ENCODE assay signal across 13 cellular contexts in the genomic region with DNA sequence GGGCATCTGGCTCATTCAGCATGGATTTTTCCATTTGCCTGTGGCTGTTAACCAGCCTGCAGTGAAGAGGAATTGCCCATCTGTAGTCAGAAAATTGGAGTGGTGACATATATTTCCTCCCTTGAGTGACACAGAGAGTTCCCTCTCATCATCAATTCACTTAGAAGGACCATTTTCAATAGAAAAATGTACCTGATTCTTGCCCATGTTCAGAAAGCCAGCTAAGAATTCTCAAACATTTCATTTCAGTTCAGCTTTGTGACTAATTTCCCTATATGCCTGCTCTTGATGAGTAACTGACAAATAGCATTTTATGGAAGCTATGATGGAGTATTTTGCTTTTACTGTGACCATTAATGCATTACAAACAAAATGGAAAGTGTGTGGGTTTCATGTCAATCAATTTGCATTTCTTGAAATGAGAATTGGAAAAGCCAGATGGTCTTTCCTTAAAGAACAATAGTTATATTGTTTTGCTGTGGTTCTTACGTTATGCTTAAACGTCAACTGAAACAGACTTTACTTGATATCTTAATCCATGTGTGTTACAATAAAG.
A peak's percentile ranks its signal among the peaks of the same experiment; 100 is the strongest.
DNase-seq lines count a peak whose midpoint lies in the region; ATAC-seq lines count a peak whose summit lies in the region.
"Had no signal": no experiment of that assay in that cellular context is flagged by ENCODE, and none has a peak within 500 bp of the region (broad histone marks: within the 10 kb centered on the region; RNA-seq: fewer than 3 reads in every experiment).

No MANE protein-coding gene starts in this region.

- H3K36me3 Mint-ChIP-seq in activated T-helper 1 cell treated with anti-CD3 and anti-CD28 coated beads, Interleukin-12 subunit alpha, Interleukin-12 subunit beta, Interleukin-2, Interleukin-4 antibody, amounts not matched to agents 30 ng/mL and 10 ng/mL and 1 ng/mL, durations not matched to agents 14 hours and 24 hours and 36 hours (ENCODE audit: low read depth) = no peaks in the 10 kb centered on the region

- peaks cover 12% of the 10 kb centered on the region for H3K4me1 Mint-ChIP-seq in activated T-helper 1 cell treated with anti-CD3 and anti-CD28 coated beads, Interleukin-12 subunit alpha, Interleukin-12 subunit beta, Interleukin-2, Interleukin-4 antibody, amounts not matched to agents 30 ng/mL and 10 ng/mL and 1 ng/mL, durations not matched to agents 14 hours and 24 hours and 36 hours (ENCODE audit: low read depth)
- H3K4me1 Mint-ChIP-seq: nephron progenitor cell had no signal

- no peak overlapping the region for H3K4me3 Mint-ChIP-seq in activated T-helper 1 cell treated with anti-CD3 and anti-CD28 coated beads, Interleukin-12 subunit alpha, Interleukin-12 subunit beta, Interleukin-2, Interleukin-4 antibody, amounts not matched to agents 30 ng/mL and 10 ng/mL and 1 ng/mL, durations not matched to agents 14 hours and 24 hours and 36 hours
- H3K4me3 Mint-ChIP-seq: activated CD4-positive, alpha-beta memory T cell treated with anti-CD3 and anti-CD28 coated beads, Interleukin-2, amount 10 ng/mL, durations not matched to agents 7 days and 5 days; nephron progenitor cell had no signal

- intact Hi-C loops in activated T-helper 1 cell treated with anti-CD3 and anti-CD28 coated beads, Interleukin-12 subunit alpha, Interleukin-12 subunit beta, Interleukin-2, Interleukin-4 antibody, amounts not matched to agents 30 ng/mL and 10 ng/mL and 1 ng/mL, durations not matched to agents 14 hours and 24 hours and 36 hours (cut with micrococcal nuclease) = no loop called here

- ATAC-seq in GM18861 (IDR thresholded peaks at IDR 0.05; ENCODE audit: unreplicated experiment) (peak; percentile 86), GM21381 (IDR thresholded peaks at IDR 0.05; ENCODE audit: unreplicated experiment) (peak; percentile 83), HG03039 (IDR thresholded peaks at IDR 0.05; ENCODE audit: unreplicated experiment) (peak; percentile 80)

- no peak for DNase-seq in activated T-helper 1 cell treated with anti-CD3 and anti-CD28 coated beads, Interleukin-12 subunit alpha, Interleukin-12 subunit beta, Interleukin-2, Interleukin-4 antibody, amounts not matched to agents 30 ng/mL and 10 ng/mL and 1 ng/mL, durations not matched to agents 14 hours and 24 hours and 36 hours (ENCODE audit: low spot score)
- DNase-seq in NCI-H1930 (lab: John Stamatoyannopoulos, UW) = no peak
- no peak for DNase-seq in NCI-H226
- DNase-seq in MV-4-11 (lab: John Stamatoyannopoulos, UW) = no peak
- DNase-seq in NCI-H69 (lab: John Stamatoyannopoulos, UW) = no peak
- DNase-seq: activated CD4-positive, alpha-beta memory T cell treated with anti-CD3 and anti-CD28 coated beads, Interleukin-2, amount 10 ng/mL, durations not matched to agents 7 days and 5 days; anterior cingulate cortex; Calu3; NCI-H524 treated with DMSO at 0.1 percent for 48 hours; nephron progenitor cell had no signal

- H3K27me3 Mint-ChIP-seq in activated T-helper 1 cell treated with anti-CD3 and anti-CD28 coated beads, Interleukin-12 subunit alpha, Interleukin-12 subunit beta, Interleukin-2, Interleukin-4 antibody, amounts not matched to agents 30 ng/mL and 10 ng/mL and 1 ng/mL, durations not matched to agents 14 hours and 24 hours and 36 hours (ENCODE audit: insufficient read depth) = peaks cover 5% of the 10 kb centered on the region
- H3K27me3 Mint-ChIP-seq: activated CD4-positive, alpha-beta memory T cell treated with anti-CD3 and anti-CD28 coated beads, Interleukin-2, amount 10 ng/mL, durations not matched to agents 7 days and 5 days had no signal

- H3K9me3 Mint-ChIP-seq in activated T-helper 1 cell treated with anti-CD3 and anti-CD28 coated beads, Interleukin-12 subunit alpha, Interleukin-12 subunit beta, Interleukin-2, Interleukin-4 antibody, amounts not matched to agents 30 ng/mL and 10 ng/mL and 1 ng/mL, durations not matched to agents 14 hours and 24 hours and 36 hours = no peaks in the 10 kb centered on the region

- H3K27ac Mint-ChIP-seq in activated T-helper 1 cell treated with anti-CD3 and anti-CD28 coated beads, Interleukin-12 subunit alpha, Interleukin-12 subunit beta, Interleukin-2, Interleukin-4 antibody, amounts not matched to agents 30 ng/mL and 10 ng/mL and 1 ng/mL, durations not matched to agents 14 hours and 24 hours and 36 hours = peak overlapping the region; percentile 15
- H3K27ac Mint-ChIP-seq: activated CD4-positive, alpha-beta memory T cell treated with anti-CD3 and anti-CD28 coated beads, Interleukin-2, amount 10 ng/mL, durations not matched to agents 7 days and 5 days; nephron progenitor cell had no signal
